22 cellular contexts compared by ENCODE assay signal in genomic region chr11:18064035-18064434, GRCh38.
DNase-seq lines count a peak whose midpoint lies in the region; ATAC-seq and FAIRE-seq lines count a peak whose summit lies in the region.
"Had no signal": no experiment of that assay in that cellular context is flagged by ENCODE, and none has a peak within 500 bp of the region (broad histone marks: within the 10 kb centered on the region; RNA-seq: fewer than 3 reads in every experiment).

No MANE protein-coding gene starts in this region.

- no peaks in the 10 kb centered on the region for H3K27me3 Mint-ChIP-seq in activated T-cell treated with anti-CD3 and anti-CD28 coated beads, Interleukin-2, amount 50 U/mL, for 24 hours
- H3K27me3 Mint-ChIP-seq: IgD-negative memory B cell had no signal

- no peak overlapping the region for H3K27ac Mint-ChIP-seq in activated T-cell treated with anti-CD3 and anti-CD28 coated beads, Interleukin-2, amount 50 U/mL, for 24 hours
- H3K27ac Mint-ChIP-seq: IgD-negative memory B cell; natural killer cell; T-helper 1 cell treated with Interleukin-12 subunit alpha and Interleukin-12 subunit beta and Interleukin-4 antibody, amounts not matched to agents 30 μg/mL and 1 μg/mL, for 36 hours had no signal

- FAIRE-seq in islet of Langerhans (lab: Jason Lieb, UNC), result peak; percentile 90
- FAIRE-seq: A549, H1 had no signal

- H3K4me3 Mint-ChIP-seq in activated T-cell treated with anti-CD3 and anti-CD28 coated beads, Interleukin-2, amount 50 U/mL, for 24 hours, result no peak overlapping the region
- H3K4me3 Mint-ChIP-seq: IgD-negative memory B cell; natural killer cell; T-helper 1 cell treated with Interleukin-12 subunit alpha and Interleukin-12 subunit beta and Interleukin-4 antibody, amounts not matched to agents 30 μg/mL and 1 μg/mL, for 36 hours had no signal

- DNase-seq in NCI-H2227 (lab: John Stamatoyannopoulos, UW; ENCODE audit: unreplicated experiment) (peak; percentile 80), NCI-H2227 treated with DMSO at 0.1 percent for 48 hours (lab: John Stamatoyannopoulos, UW) (no peak), NCI-H1436 (lab: John Stamatoyannopoulos, UW) (peak; percentile 30), NCI-H345 (lab: John Stamatoyannopoulos, UW) (peak; percentile 92)
- no peak for DNase-seq in activated CD8-positive, alpha-beta memory T cell treated with anti-CD3 and anti-CD28 coated beads for 24 hours
- no peak for DNase-seq in activated T-cell treated with anti-CD3 and anti-CD28 coated beads, Interleukin-2, amount 50 U/mL, for 24 hours
- DNase-seq: activated CD4-positive, alpha-beta T cell treated with anti-CD3 and anti-CD28 coated beads, Interleukin-2, amount 50 U/mL, for 4 hours; activated gamma-delta T cell; brain microvascular endothelial cell; effector memory CD4-positive, alpha-beta T cell; left cardiac atrium; natural killer cell; NCI-H526; ovary; PC-3; right cardiac atrium had no signal

- no peaks in the 10 kb centered on the region for H3K9me3 Mint-ChIP-seq in activated T-cell treated with anti-CD3 and anti-CD28 coated beads, Interleukin-2, amount 50 U/mL, for 24 hours
- H3K9me3 Mint-ChIP-seq: IgD-negative memory B cell; natural killer cell; T-helper 1 cell treated with Interleukin-12 subunit alpha and Interleukin-12 subunit beta and Interleukin-4 antibody, amounts not matched to agents 30 μg/mL and 1 μg/mL, for 36 hours had no signal

- H3K36me3 Mint-ChIP-seq in activated T-cell treated with anti-CD3 and anti-CD28 coated beads, Interleukin-2, amount 50 U/mL, for 24 hours (ENCODE audit: low read depth), result peaks cover 22% of the 10 kb centered on the region
- H3K36me3 Mint-ChIP-seq: natural killer cell had no signal

- no peak for ATAC-seq in GM18502 (IDR thresholded peaks at IDR 0.05; ENCODE audit: poor library complexity, unreplicated experiment)
- ATAC-seq: A549, left cardiac atrium, natural killer cell, PC-3, right cardiac atrium had no signal

- H3K4me1 Mint-ChIP-seq in activated T-cell treated with anti-CD3 and anti-CD28 coated beads, Interleukin-2, amount 50 U/mL, for 24 hours (ENCODE audit: low read depth), result no peaks in the 10 kb centered on the region
- H3K4me1 Mint-ChIP-seq: natural killer cell had no signal

Comparison
In these comparisons a context has a peak if more than half of its experiments do, and no peak if none do; other contexts are left out.
1. DNase-seq: peak in NCI-H2227 (single experiment), NCI-H1436 (single experiment) and NCI-H345 (single experiment); none in NCI-H2227 treated with DMSO at 0.1 percent for 48 hours (single experiment), activated CD8-positive, alpha-beta memory T cell treated with anti-CD3 and anti-CD28 coated beads for 24 hours (single experiment) and activated T-cell treated with anti-CD3 and anti-CD28 coated beads, Interleukin-2, amount 50 U/mL, for 24 hours (single experiment).